ENCODE assay signal across 10 cellular contexts in genomic region chr17:50184057-50184456, GRCh38. TPM values are rescaled to one million over a fixed set of nuclear protein-coding genes. Genes with fewer than 3 reads are reported as not detected.
DNase-seq lines count a peak whose midpoint lies in the region; ATAC-seq and TF ChIP-seq lines count a peak whose summit lies in the region.
"Had no signal": no experiment of that assay in that cellular context is flagged by ENCODE, and none has a peak within 500 bp of the region (broad histone marks: within the 10 kb centered on the region; RNA-seq: fewer than 3 reads in every experiment).

No MANE protein-coding gene starts in this region.

- TF ChIP-seq CTCF in MM.1S (IDR thresholded peaks at IDR 0.05; ENCODE audit: low read length) (no peak), brain microvascular endothelial cell (IDR thresholded peaks at IDR 0.05; ENCODE audit: low read depth, low read length, missing control alignments) (peak; percentile 41), GM10266 (IDR thresholded peaks at IDR 0.05; ENCODE audit: control insufficient read depth, insufficient read depth, low read depth, missing control alignments) (no peak)

- no peak overlapping the region for H3K4me3 ChIP-seq in CD4-positive, CD25-positive, alpha-beta regulatory T cell (ENCODE audit: low read depth, low read length)
- H3K4me3 ChIP-seq in MM.1S (ENCODE audit: low read length) (peak overlapping the region; percentile 42; the same call in 1 of the 2 replicates), brain microvascular endothelial cell (ENCODE audit: low read depth, low read length) (no peak overlapping the region)
- H3K4me3 ChIP-seq: pancreas had no signal

- peak overlapping the region in 3 of 4 donors; percentile 57 to 74 (median 71) for H3K4me3 Mint-ChIP-seq in CD4-positive, CD25-positive, alpha-beta regulatory T cell
- peak overlapping the region; percentile 43 to 83 (median 57) for H3K4me3 Mint-ChIP-seq in naive thymus-derived CD8-positive, alpha-beta T cell

- H3K4me2 ChIP-seq in MM.1S (ENCODE audit: low read depth, low read length) = peak overlapping the region; percentile 92

- no peaks in the 10 kb centered on the region for H3K4me1 ChIP-seq in CD4-positive, CD25-positive, alpha-beta regulatory T cell (ENCODE audit: control insufficient read depth, insufficient read depth, low read length, poor library complexity, severe bottlenecking)
- H3K4me1 ChIP-seq in MM.1S (ENCODE audit: low read length) = peaks cover 14% of the 10 kb centered on the region
- H3K4me1 ChIP-seq: pancreas had no signal

- no peak overlapping the region for H3K9ac ChIP-seq in MM.1S (ENCODE audit: low read length)

- in situ Hi-C loops in brain microvascular endothelial cell (cut with HindIII; ENCODE audit: low pct_ligation_motif_present, low sequenced_read_pairs) = no loop called here

- H3K9me3 Mint-ChIP-seq in CD4-positive, CD25-positive, alpha-beta regulatory T cell = no peaks in the 10 kb centered on the region
- no peaks in the 10 kb centered on the region for H3K9me3 Mint-ChIP-seq in naive thymus-derived CD8-positive, alpha-beta T cell

- no peaks in the 10 kb centered on the region for H3K36me3 Mint-ChIP-seq in CD4-positive, CD25-positive, alpha-beta regulatory T cell
- no peaks in the 10 kb centered on the region for H3K36me3 Mint-ChIP-seq in naive thymus-derived CD8-positive, alpha-beta T cell

- H3K36me3 ChIP-seq in CD4-positive, CD25-positive, alpha-beta regulatory T cell (ENCODE audit: control insufficient read depth, insufficient read depth, low read length) = no peaks in the 10 kb centered on the region
- H3K36me3 ChIP-seq in MM.1S (replicated peaks; ENCODE audit: insufficient read depth, low read length) (no peaks in the 10 kb centered on the region), brain microvascular endothelial cell (replicated peaks) (peaks cover 68% of the 10 kb centered on the region)
- H3K36me3 ChIP-seq: pancreas had no signal

- H2AFZ ChIP-seq in MM.1S (ENCODE audit: low read length) = peak overlapping the region; percentile 51; the same call in 1 of the 2 replicates

- no peak for ATAC-seq in CD4-positive, CD25-positive, alpha-beta regulatory T cell (ENCODE audit: low read depth in 2 of 2)
- ATAC-seq in naive thymus-derived CD8-positive, alpha-beta T cell = peak in 1 of 2 donors; percentile 56

- no peaks in the 10 kb centered on the region for H4K20me1 ChIP-seq in MM.1S (ENCODE audit: insufficient read depth, low read length)

- POLR2A ChIA-PET in naive thymus-derived CD8-positive, alpha-beta T cell (lab: Charles Lee) = no interaction called here

- peak overlapping the region in 2 of 3 donors; percentile 3 to 67 for H3K27ac Mint-ChIP-seq in CD4-positive, CD25-positive, alpha-beta regulatory T cell
- peak overlapping the region; percentile 6 to 91 (median 63) for H3K27ac Mint-ChIP-seq in naive thymus-derived CD8-positive, alpha-beta T cell

- no peak for DNase-seq in CD4-positive, CD25-positive, alpha-beta regulatory T cell
- DNase-seq in MM.1S = no peak
- no peak for DNase-seq in brain microvascular endothelial cell
- DNase-seq in naive thymus-derived CD8-positive, alpha-beta T cell = no peak
- no peak for DNase-seq in glomerular visceral epithelial cell (ENCODE audit: extremely low spot score)
- no peak for DNase-seq in foreskin melanocyte
- DNase-seq in NCI-H446 (lab: John Stamatoyannopoulos, UW) = no peak
- no peak for DNase-seq in GM10266 (ENCODE audit: extremely low spot score)

- H3K27ac ChIP-seq in CD4-positive, CD25-positive, alpha-beta regulatory T cell (ENCODE audit: insufficient read depth, low read length, poor library complexity, severe bottlenecking) = no peak overlapping the region
- H3K27ac ChIP-seq in MM.1S (ENCODE audit: low read length) (no peak overlapping the region), brain microvascular endothelial cell (peak overlapping the region; percentile 49)
- H3K27ac ChIP-seq: pancreas had no signal

- H3K9me2 ChIP-seq in MM.1S (replicated peaks; ENCODE audit: insufficient read depth, low read length) = no peaks in the 10 kb centered on the region

- no peaks in the 10 kb centered on the region for H3K9me3 ChIP-seq in CD4-positive, CD25-positive, alpha-beta regulatory T cell (ENCODE audit: control insufficient read depth in 2 of 2, low read length in 2 of 2)
- H3K9me3 ChIP-seq in MM.1S (replicated peaks; ENCODE audit: insufficient read depth, low read length) = no peaks in the 10 kb centered on the region
- H3K9me3 ChIP-seq: pancreas had no signal

- H3K4me1 Mint-ChIP-seq in CD4-positive, CD25-positive, alpha-beta regulatory T cell = peaks cover 0 to 10% (median 7%) of the 10 kb centered on the region in 4 donors
- H3K4me1 Mint-ChIP-seq in naive thymus-derived CD8-positive, alpha-beta T cell = peaks cover 8 to 27% (median 16%) of the 10 kb centered on the region in 4 donors

- H3F3A ChIP-seq in MM.1S (ENCODE audit: insufficient read depth, low read length) = peaks cover 5% of the 10 kb centered on the region; the same call in 1 of the 2 replicates

- H3K27me3 Mint-ChIP-seq in CD4-positive, CD25-positive, alpha-beta regulatory T cell = peaks cover 10% of the 10 kb centered on the region
- H3K27me3 Mint-ChIP-seq in naive thymus-derived CD8-positive, alpha-beta T cell = no peaks in the 10 kb centered on the region

- no peaks in the 10 kb centered on the region for H3K79me2 ChIP-seq in MM.1S (ENCODE audit: low read length)

- no peaks in the 10 kb centered on the region for H3K27me3 ChIP-seq in CD4-positive, CD25-positive, alpha-beta regulatory T cell (ENCODE audit: control insufficient read depth, insufficient read depth, low read length)
- H3K27me3 ChIP-seq in MM.1S (replicated peaks; ENCODE audit: insufficient read depth, low read length) = peaks cover 31% of the 10 kb centered on the region
- no peaks in the 10 kb centered on the region for H3K27me3 ChIP-seq in brain microvascular endothelial cell (replicated peaks)
- H3K27me3 ChIP-seq: pancreas had no signal

RNA-seq across cellular contexts. Expression of gene COL1A1, which starts 17.4 kb away (rescaled TPM):
- total RNA-seq in CD4-positive, CD25-positive, alpha-beta regulatory T cell = 26.2 TPM
- polyA plus RNA-seq in CD4-positive, CD25-positive, alpha-beta regulatory T cell = not detected
- under 1 TPM; 0.44 to 0.83 TPM for total RNA-seq in naive thymus-derived CD8-positive, alpha-beta T cell
- not detected for polyA plus RNA-seq in naive thymus-derived CD8-positive, alpha-beta T cell

RNA-seq across cellular contexts. Expression of gene SGCA, which starts 18.3 kb away (rescaled TPM):
- not detected for total RNA-seq in CD4-positive, CD25-positive, alpha-beta regulatory T cell
- polyA plus RNA-seq in CD4-positive, CD25-positive, alpha-beta regulatory T cell = not detected
- not detected for total RNA-seq in naive thymus-derived CD8-positive, alpha-beta T cell
- polyA plus RNA-seq in naive thymus-derived CD8-positive, alpha-beta T cell = under 1 TPM in 1 of 3 donors, not detected in 2; 0.71 TPM
- total RNA-seq: T-helper 2 cell treated with Interferon-gamma antibody and Interleukin-4, amounts not matched to agents 100 ng/mL and 5 ng/mL, for 36 hours had no signal

RNA-seq across cellular contexts. Expression of gene PPP1R9B, which starts 33.6 kb away (rescaled TPM):
- 85.4 TPM for total RNA-seq in CD4-positive, CD25-positive, alpha-beta regulatory T cell
- polyA plus RNA-seq in CD4-positive, CD25-positive, alpha-beta regulatory T cell = under 1 TPM; 0.41 to 0.55 (median 0.44) TPM
- 10 to 100 TPM; 82.8 to 83.6 TPM for total RNA-seq in naive thymus-derived CD8-positive, alpha-beta T cell
- under 1 TPM; 0.29 to 0.84 (median 0.67) TPM for polyA plus RNA-seq in naive thymus-derived CD8-positive, alpha-beta T cell

RNA-seq across cellular contexts. Expression of gene SAMD14, which starts 54.1 kb away (rescaled TPM):
- 0.96 TPM for total RNA-seq in CD4-positive, CD25-positive, alpha-beta regulatory T cell
- under 1 TPM in 1 of 4 donors, not detected in 3; 0.09 TPM for polyA plus RNA-seq in CD4-positive, CD25-positive, alpha-beta regulatory T cell
- under 1 TPM in 1 of 2 experiments, not detected in 1; 0.30 TPM for total RNA-seq in naive thymus-derived CD8-positive, alpha-beta T cell
- polyA plus RNA-seq in naive thymus-derived CD8-positive, alpha-beta T cell = not detected

Comparison
In these comparisons a context has a peak if more than half of its experiments do, and no peak if none do; other contexts are left out.
1. RNA of gene COL1A1, which starts 17.4 kb away (total RNA-seq): 26.2 TPM in CD4-positive, CD25-positive, alpha-beta regulatory T cell (single experiment); 0.44 to 0.83 TPM in naive thymus-derived CD8-positive, alpha-beta T cell; every median in the first group is over 10 times any median in the second.